1 cellular context compared by ENCODE assay signal in genomic region chrX:41665676-41666075, GRCh38.
TF ChIP-seq lines count a peak whose summit lies in the region.

No MANE protein-coding gene starts in this region.

TF ChIP-seq in endothelial cell of umbilical vein, 7 proteins besides CTCF, POLR2A, EP300 and RAD21:
- TF ChIP-seq JUN (IDR thresholded peaks at IDR 0.05; ENCODE audit: borderline replicate concordance, insufficient read depth, insufficient read length, low read depth) (no peak), MYC (IDR thresholded peaks at IDR 0.05; ENCODE audit: low read depth, low read length) (no peak), EZH2 (IDR thresholded peaks at IDR 0.05; ENCODE audit: borderline replicate concordance, low read depth, low read length, severe bottlenecking) (no peak), FOS (IDR thresholded peaks at IDR 0.05; ENCODE audit: borderline replicate concordance, insufficient read depth, low read length) (no peak), GATA2 (IDR thresholded peaks at IDR 0.05; ENCODE audit: insufficient read depth, insufficient read length, low read depth, low read length) (no peak), POLR2AphosphoS5 (IDR thresholded peaks at IDR 0.05; ENCODE audit: insufficient read depth, low read depth, low read length) (no peak)
- TF ChIP-seq, protein P1, sequence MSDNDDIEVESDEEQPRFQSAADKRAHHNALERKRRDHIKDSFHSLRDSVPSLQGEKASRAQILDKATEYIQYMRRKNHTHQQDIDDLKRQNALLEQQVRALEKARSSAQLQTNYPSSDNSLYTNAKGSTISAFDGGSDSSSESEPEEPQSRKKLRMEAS (IDR thresholded peaks at IDR 0.05; ENCODE audit: insufficient read depth, insufficient read length), result no peak
